Comparison of ENCODE assay signal across 10 cellular contexts in genomic region chr19:55248166-55248675, GRCh38. TPM values are rescaled to one million over a fixed set of nuclear protein-coding genes. Genes with fewer than 3 reads are reported as not detected.
DNase-seq lines count a peak whose midpoint lies in the region; ATAC-seq and TF ChIP-seq lines count a peak whose summit lies in the region.
"Had no signal": no experiment of that assay in that cellular context is flagged by ENCODE, and none has a peak within 500 bp of the region (broad histone marks: within the 10 kb centered on the region; RNA-seq: fewer than 3 reads in every experiment).

No MANE protein-coding gene starts in this region.

- H3K4me3 ChIP-seq in heart right ventricle (no peak overlapping the region), colonic mucosa (no peak overlapping the region)

- peak overlapping the region; percentile 69 for H3K27ac Mint-ChIP-seq in stimulated activated memory B cell treated with anti-CD40 and anti-IgM and Interleukin-4, amounts not matched to agents 10 μg/mL and 1 μg/mL and 100 μg/mL, for 72 hours

- H3K9me3 ChIP-seq in heart right ventricle (no peaks in the 10 kb centered on the region), colonic mucosa (no peaks in the 10 kb centered on the region)

- H3K4me1 Mint-ChIP-seq in stimulated activated memory B cell treated with anti-CD40 and anti-IgM and Interleukin-4, amounts not matched to agents 10 μg/mL and 1 μg/mL and 100 μg/mL, for 72 hours: peaks cover 61% of the 10 kb centered on the region

- ATAC-seq in heart right ventricle (no peak), Right ventricle myocardium inferior (no peak), HG03432 (IDR thresholded peaks at IDR 0.05; ENCODE audit: unreplicated experiment) (no peak)
- no peak for ATAC-seq in stimulated activated memory B cell treated with anti-CD40 and anti-IgM and Interleukin-4, amounts not matched to agents 10 μg/mL and 1 μg/mL and 100 μg/mL, for 72 hours

- TF ChIP-seq CTCF in heart right ventricle (IDR thresholded peaks at IDR 0.05) (no peak), colonic mucosa (IDR thresholded peaks at IDR 0.05) (no peak)

- peaks cover 48% of the 10 kb centered on the region for H3K36me3 Mint-ChIP-seq in stimulated activated memory B cell treated with anti-CD40 and anti-IgM and Interleukin-4, amounts not matched to agents 10 μg/mL and 1 μg/mL and 100 μg/mL, for 72 hours

- H3K9ac ChIP-seq in colonic mucosa (ENCODE audit: low read depth in 2 of 2, low read length in 2 of 2): peak overlapping the region in 1 of 2 donors; percentile 22

- no peaks in the 10 kb centered on the region for H3K27me3 Mint-ChIP-seq in stimulated activated memory B cell treated with anti-CD40 and anti-IgM and Interleukin-4, amounts not matched to agents 10 μg/mL and 1 μg/mL and 100 μg/mL, for 72 hours

- DNase-seq in heart right ventricle: no peak
- DNase-seq in Right ventricle myocardium inferior (ENCODE audit: missing footprints): no peak
- no peak for DNase-seq in colonic mucosa
- no peak for DNase-seq in HK-2 (ENCODE audit: unreplicated experiment)
- DNase-seq: activated CD4-positive, alpha-beta T cell treated with anti-CD3 and anti-CD28 coated beads for 1 hour; activated gamma-delta T cell treated with Interleukin-2 at 50 U/mL for 16 hours; cortex of kidney; NCI-H146 had no signal

- H3K27me3 ChIP-seq in heart right ventricle (no peaks in the 10 kb centered on the region), colonic mucosa (no peaks in the 10 kb centered on the region)

- intact Hi-C loops in heart right ventricle (cut with DNase I): no loop called here
- intact Hi-C loops in Right ventricle myocardium inferior (cut with DNase I): no loop called here
- intact Hi-C loops in colonic mucosa (cut with DNase I): no loop called here

- peak overlapping the region; percentile 28 for H3K4me3 Mint-ChIP-seq in stimulated activated memory B cell treated with anti-CD40 and anti-IgM and Interleukin-4, amounts not matched to agents 10 μg/mL and 1 μg/mL and 100 μg/mL, for 72 hours

- H3K9me3 Mint-ChIP-seq in stimulated activated memory B cell treated with anti-CD40 and anti-IgM and Interleukin-4, amounts not matched to agents 10 μg/mL and 1 μg/mL and 100 μg/mL, for 72 hours: no peaks in the 10 kb centered on the region

- H3K27ac ChIP-seq in heart right ventricle: peak overlapping the region in 6 of 10 donors; percentile 9 to 50 (median 26)
- peak overlapping the region; percentile 56 for H3K27ac ChIP-seq in colonic mucosa

- H3K4me1 ChIP-seq in heart right ventricle (peaks cover 10 to 61% (median 47%) of the 10 kb centered on the region in 9 donors), colonic mucosa (peaks cover 15% of the 10 kb centered on the region)

- 46 to 51% methylated on average over 10 of the region's 10 CpGs for WGBS in heart right ventricle, 2 donors

- H3K36me3 ChIP-seq in heart right ventricle (peaks cover 0 to 66% (median 23%) of the 10 kb centered on the region in 9 donors), colonic mucosa (no peaks in the 10 kb centered on the region)

RNA-seq across cellular contexts. Expression of gene PPP6R1, which starts 10.6 kb away (rescaled TPM):
- total RNA-seq in heart right ventricle (10 to 100 TPM; 31.1 to 51.3 (median 39.0) TPM), Right ventricle myocardium inferior (39.5 TPM), colonic mucosa (10 to 100 TPM; 65.1 to 97.2 TPM)
- 10 to 100 TPM; 36.8 to 38.0 TPM for polyA plus RNA-seq in heart right ventricle

RNA-seq across cellular contexts. Expression of gene TMEM86B, which starts 19.7 kb away (rescaled TPM):
- total RNA-seq in heart right ventricle (1 to 10 TPM in 9 of 10 donors, under 1 TPM in 1; 0.77 to 2.5 (median 1.9) TPM), Right ventricle myocardium inferior (1.6 TPM), colonic mucosa (1 to 10 TPM; 2.1 to 5.3 TPM)
- polyA plus RNA-seq in heart right ventricle: 1 to 10 TPM; 2.7 to 5.9 TPM

RNA-seq across cellular contexts. Expression of gene HSPBP1, which starts 31.7 kb away (rescaled TPM):
- total RNA-seq in heart right ventricle (10 to 100 TPM; 26.7 to 41.6 (median 31.6) TPM), Right ventricle myocardium inferior (30.2 TPM), colonic mucosa (10 to 100 TPM; 29.0 to 82.3 TPM)
- 10 to 100 TPM; 54.2 to 83.7 TPM for polyA plus RNA-seq in heart right ventricle

RNA-seq across cellular contexts. Expression of gene BRSK1, which starts 35.6 kb away (rescaled TPM):
- total RNA-seq in heart right ventricle (10 to 100 TPM in 2 of 10 donors, 1 to 10 TPM in 8; 2.3 to 12.6 (median 4.1) TPM), Right ventricle myocardium inferior (2.4 TPM), colonic mucosa (1 to 10 TPM in 1 of 2 donors, under 1 TPM in 1; 0.59 to 2.3 TPM)
- polyA plus RNA-seq in heart right ventricle: 1 to 10 TPM; 1.8 to 2.0 TPM

RNA-seq across cellular contexts. Expression of gene PTPRH, which starts 38.9 kb away (rescaled TPM):
- total RNA-seq in heart right ventricle (1 to 10 TPM in 7 of 10 donors, under 1 TPM in 3; 0.25 to 7.5 (median 2.4) TPM), Right ventricle myocardium inferior (0.87 TPM), colonic mucosa (100 to 1,000 TPM in 1 of 2 donors, 10 to 100 TPM in 1; 76.3 to 131 TPM)
- 1 to 10 TPM; 1.3 to 6.1 TPM for polyA plus RNA-seq in heart right ventricle
